Comparison of ENCODE assay signal across 10 cellular contexts in genomic region chr12:124369055-124369900, GRCh38.
DNase-seq lines count a peak whose midpoint lies in the region; ATAC-seq, FAIRE-seq and TF ChIP-seq lines count a peak whose summit lies in the region.
"Had no signal": no experiment of that assay in that cellular context is flagged by ENCODE, and none has a peak within 500 bp of the region (broad histone marks: within the 10 kb centered on the region; RNA-seq: fewer than 3 reads in every experiment).

No MANE protein-coding gene starts in this region.

- H3K9ac ChIP-seq in skeletal muscle satellite cell (ENCODE audit: low read depth, low read length): peak overlapping the region; percentile 69

- peaks cover 76% of the 10 kb centered on the region for H3K4me1 ChIP-seq in body of pancreas
- peaks cover 35% of the 10 kb centered on the region for H3K4me1 ChIP-seq in skeletal muscle satellite cell (ENCODE audit: control insufficient read depth, insufficient read depth, low read length)

- peak in 6 of 7 experiments; percentile 47 to 86 (median 66) for TF ChIP-seq CTCF in body of pancreas (IDR thresholded peaks at IDR 0.05)

- H3K4me3 ChIP-seq in body of pancreas (no peak overlapping the region), skeletal muscle satellite cell (ENCODE audit: low read length) (no peak overlapping the region)

- H3K36me3 ChIP-seq in body of pancreas (replicated peaks in 1 of 2; ENCODE audit: insufficient read depth in 1 of 2, low read depth in 2 of 2) (peaks cover 3 to 9% of the 10 kb centered on the region in 2 donors), skeletal muscle satellite cell (ENCODE audit: insufficient read depth, low read length) (peaks cover 65% of the 10 kb centered on the region)

- peak; percentile 48 for FAIRE-seq in H54 (lab: Jason Lieb, UNC)
- FAIRE-seq: colon had no signal

- H3K9me3 ChIP-seq in body of pancreas: no peaks in the 10 kb centered on the region
- H3K9me3 ChIP-seq in skeletal muscle satellite cell (replicated peaks; ENCODE audit: low read length): no peaks in the 10 kb centered on the region

- peak overlapping the region; percentile 39 for H3K4me2 ChIP-seq in skeletal muscle satellite cell (ENCODE audit: low read length)

- peak overlapping the region; percentile 91 to 97 (median 96) for H3K27ac ChIP-seq in body of pancreas

- peak; percentile 92 for ATAC-seq in body of pancreas
- no peak for ATAC-seq in HG03460 (IDR thresholded peaks at IDR 0.05; ENCODE audit: unreplicated experiment)
- no peak for ATAC-seq in HG02610 (IDR thresholded peaks at IDR 0.05; ENCODE audit: unreplicated experiment)

- TF ChIP-seq POLR2A in H54 (IDR thresholded peaks at IDR 0.05; ENCODE audit: low read depth, low read length) (no peak), body of pancreas (IDR thresholded peaks at IDR 0.05) (peak in 2 of 3 donors; percentile 13 to 22)

- 10 to 18% methylated on average over 8 to 22 of the region's 41 CpGs for WGBS in body of pancreas, 2 donors

- H3K27me3 ChIP-seq in body of pancreas (no peaks in the 10 kb centered on the region), skeletal muscle satellite cell (ENCODE audit: control insufficient read depth, insufficient read depth, low read length) (no peaks in the 10 kb centered on the region)

- DNase-seq in H54 (ENCODE audit: insufficient read length, low spot score) (peak; percentile 85), body of pancreas (peak; percentile 96 to 99 (median 98)), iris pigment epithelial cell (ENCODE audit: low read depth) (peak; percentile 94), NCI-H526 (lab: John Stamatoyannopoulos, UW) (no peak)
- DNase-seq in activated CD8-positive, alpha-beta memory T cell treated with anti-CD3 and anti-CD28 coated beads for 24 hours: no peak
- DNase-seq: NCI-H1436 had no signal

- intact Hi-C loops in body of pancreas (cut with DNase I): no loop called here

Comparison
In these comparisons a context has a peak if more than half of its experiments do, and no peak if none do; other contexts are left out.
1. DNase-seq: peak in H54 (single experiment), body of pancreas (4 of 4) and iris pigment epithelial cell (single experiment); none in activated CD8-positive, alpha-beta memory T cell treated with anti-CD3 and anti-CD28 coated beads for 24 hours (single experiment) and NCI-H526 (0 of 2).